In the genomic region with DNA sequence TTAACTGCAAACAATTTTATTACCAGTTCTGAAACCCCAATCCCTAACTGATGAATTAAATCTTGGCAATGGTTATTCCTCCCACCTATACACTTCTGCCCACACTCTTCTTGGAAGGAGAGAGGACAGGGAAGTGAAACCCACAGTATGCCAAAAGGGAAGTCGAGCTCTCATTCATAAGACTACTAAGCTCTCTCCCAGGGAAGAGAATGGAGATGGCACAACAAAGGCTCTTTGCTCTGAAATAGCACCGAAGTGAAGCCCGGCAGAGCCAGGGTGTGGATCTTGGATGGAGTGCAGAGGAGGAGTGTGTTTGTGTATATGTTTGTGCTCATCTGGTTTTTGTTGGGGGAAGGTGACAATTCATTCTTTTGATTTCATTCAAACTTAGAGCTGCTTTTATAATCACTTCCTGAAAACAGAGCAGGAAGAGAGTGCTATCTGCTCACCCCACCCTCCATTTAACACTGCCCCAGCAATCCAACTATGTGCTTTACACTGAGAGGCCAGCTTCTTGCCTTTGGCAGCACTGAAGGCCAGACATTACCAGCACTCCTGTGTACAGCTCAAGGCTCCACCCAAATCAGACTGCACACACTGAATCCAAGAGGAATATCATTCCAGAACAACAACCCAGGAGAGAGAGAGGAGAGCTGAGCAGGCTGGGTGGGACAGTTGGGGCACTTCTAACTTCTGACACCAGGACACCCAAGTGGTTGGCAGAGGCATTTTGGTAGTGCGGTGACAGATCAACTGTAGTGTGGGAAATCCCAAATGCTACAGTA, we compare ENCODE assay signal across 8 cellular contexts.
DNase-seq lines count a peak whose midpoint lies in the region; ATAC-seq and TF ChIP-seq lines count a peak whose summit lies in the region.

No MANE protein-coding gene starts in this region.

- H3K4me1 ChIP-seq in adrenal gland (replicated peaks in 1 of 2) = peaks cover 25 to 36% of the 10 kb centered on the region in 2 donors

- no peak overlapping the region for H3K4me3 ChIP-seq in adrenal gland

- H3K4me1 Mint-ChIP-seq in activated T-cell treated with anti-CD3 and anti-CD28 coated beads, Interleukin-2, amount 50 U/mL, for 72 hours (ENCODE audit: low read depth) = peaks cover 30% of the 10 kb centered on the region

- ATAC-seq in activated T-cell treated with anti-CD3 and anti-CD28 coated beads, Interleukin-2, amount 50 U/mL, for 72 hours (replicated peaks in 1 of 2) = peak; percentile 32 to 62

- peaks cover 1 to 2% of the 10 kb centered on the region in 2 donors for H3K36me3 Mint-ChIP-seq in activated T-cell treated with anti-CD3 and anti-CD28 coated beads, Interleukin-2, amount 50 U/mL, for 72 hours (ENCODE audit: insufficient read depth in 2 of 2)

- no peaks in the 10 kb centered on the region for H3K9me3 ChIP-seq in adrenal gland (replicated peaks in 1 of 3)

- no peaks in the 10 kb centered on the region for H3K27me3 Mint-ChIP-seq in activated T-cell treated with anti-CD3 and anti-CD28 coated beads, Interleukin-2, amount 50 U/mL, for 72 hours (ENCODE audit: low read depth)

- 38 to 54% (median 44%) methylated on average over 4 of the region's 4 CpGs for WGBS in adrenal gland, 4 donors

- no peak overlapping the region for H3K27ac Mint-ChIP-seq in activated T-cell treated with anti-CD3 and anti-CD28 coated beads, Interleukin-2, amount 50 U/mL, for 72 hours

- peak in 3 of 6 experiments; percentile 17 to 23 (median 21) for TF ChIP-seq CTCF in adrenal gland (IDR thresholded peaks at IDR 0.05)

- peak overlapping the region in 1 of 2 donors; percentile 1 for H3K4me3 Mint-ChIP-seq in activated T-cell treated with anti-CD3 and anti-CD28 coated beads, Interleukin-2, amount 50 U/mL, for 72 hours

- H3K27ac ChIP-seq in adrenal gland (peak overlapping the region; percentile 8 to 94 (median 78)), substantia nigra (ENCODE audit: low read depth, low read length, poor library complexity, severe bottlenecking) (peak overlapping the region; percentile 51)

- no peaks in the 10 kb centered on the region for H3K27me3 ChIP-seq in adrenal gland

- TF ChIP-seq POLR2A in adrenal gland (IDR thresholded peaks at IDR 0.05) = peak in 1 of 2 donors; percentile 28

- intact Hi-C loops in adrenal gland (cut with DNase I) = no loop called here

- no peaks in the 10 kb centered on the region for H3K36me3 ChIP-seq in adrenal gland (replicated peaks in 1 of 2)

- no peak for DNase-seq in activated T-cell treated with anti-CD3 and anti-CD28 coated beads, Interleukin-2, amount 50 U/mL, for 72 hours
- DNase-seq in activated T-cell treated with anti-CD3 and anti-CD28 coated beads for 4 hours (no peak), adrenal gland (peak; percentile 40 to 72 (median 56)), hippocampal formation (lab: John Stamatoyannopoulos, UW) (peak; percentile 20 to 50), substantia nigra (lab: John Stamatoyannopoulos, UW) (peak in 17 of 49 donors; percentile 1 to 45 (median 12)), NCI-H1048 (lab: John Stamatoyannopoulos, UW) (no peak), NCI-H146 (lab: John Stamatoyannopoulos, UW) (no peak), GOT3 (lab: John Stamatoyannopoulos, UW) (no peak)

- no peaks in the 10 kb centered on the region for H3K9me3 Mint-ChIP-seq in activated T-cell treated with anti-CD3 and anti-CD28 coated beads, Interleukin-2, amount 50 U/mL, for 72 hours

Comparison
In these comparisons a context has a peak if more than half of its experiments do, and no peak if none do; other contexts are left out.
1. DNase-seq: peak in adrenal gland (7 of 7) and hippocampal formation (2 of 2); none in activated T-cell treated with anti-CD3 and anti-CD28 coated beads, Interleukin-2, amount 50 U/mL, for 72 hours (0 of 2), activated T-cell treated with anti-CD3 and anti-CD28 coated beads for 4 hours (single experiment), NCI-H1048 (single experiment), NCI-H146 (single experiment) and GOT3 (single experiment).